Comparison of ENCODE assay signal across 17 cellular contexts in genomic region chr6:12578097-12578496, GRCh38.
DNase-seq lines count a peak whose midpoint lies in the region; TF ChIP-seq lines count a peak whose summit lies in the region.
"Had no signal": no experiment of that assay in that cellular context is flagged by ENCODE, and none has a peak within 500 bp of the region (broad histone marks: within the 10 kb centered on the region; RNA-seq: fewer than 3 reads in every experiment).

No MANE protein-coding gene starts in this region.

- H3K79me2 ChIP-seq in fibroblast of lung (ENCODE audit: control insufficient read depth, insufficient read depth, low read length) = no peaks in the 10 kb centered on the region

- no peaks in the 10 kb centered on the region for H3K36me3 ChIP-seq in fibroblast of lung (ENCODE audit: control insufficient read depth, insufficient read depth, low read length)

- no peaks in the 10 kb centered on the region for H3K27me3 Mint-ChIP-seq in HFFc6 (ENCODE audit: insufficient read depth)
- no peaks in the 10 kb centered on the region for H3K27me3 Mint-ChIP-seq in osteocyte (ENCODE audit: unreplicated experiment)

- H3K27me3 ChIP-seq in fibroblast of lung (ENCODE audit: control insufficient read depth, insufficient read depth, low read length) = no peaks in the 10 kb centered on the region

- H3K9me3 Mint-ChIP-seq in HFFc6 (no peaks in the 10 kb centered on the region), osteocyte (ENCODE audit: unreplicated experiment) (no peaks in the 10 kb centered on the region)
- H3K9me3 Mint-ChIP-seq: CD4-positive, alpha-beta T cell had no signal

- TF ChIP-seq CTCF in HFFc6 (IDR thresholded peaks at IDR 0.05) = no peak
- no peak for TF ChIP-seq CTCF in fibroblast of lung (conservative IDR thresholded peaks at IDR 0.05 in 1 of 2, IDR thresholded peaks at IDR 0.05 in 1 of 2; ENCODE audit: low read depth in 1 of 2, low read length in 2 of 2)
- TF ChIP-seq CTCF in osteocyte (IDR thresholded peaks at IDR 0.05) = no peak
- no peak for TF ChIP-seq CTCF in GM10248 (IDR thresholded peaks at IDR 0.05; ENCODE audit: control extremely low read depth, extremely low read depth, low read depth, missing control alignments)

- H3K4me1 Mint-ChIP-seq in HFFc6 (ENCODE audit: low read depth) (peaks cover 66% of the 10 kb centered on the region), osteocyte (ENCODE audit: unreplicated experiment) (peaks cover 48% of the 10 kb centered on the region)

- peaks cover 13% of the 10 kb centered on the region for H3K4me1 ChIP-seq in fibroblast of lung (ENCODE audit: control insufficient read depth, extremely low read depth, insufficient read depth, low read length)

- POLR2A ChIA-PET in GM10248 (lab: Yijun Ruan, JAX) = no interaction called here

- no peak for DNase-seq in HFFc6
- DNase-seq in amniotic epithelial cell (ENCODE audit: low read depth) = peak; percentile 43
- DNase-seq in fibroblast of lung (ENCODE audit: low read depth in 2 of 2) = no peak
- no peak for DNase-seq in osteocyte (ENCODE audit: extremely low spot score, unreplicated experiment)
- DNase-seq in GM10248 (ENCODE audit: extremely low spot score) = no peak
- no peak for DNase-seq in NCI-H1105 treated with DMSO at 0.1 percent for 48 hours (lab: John Stamatoyannopoulos, UW)
- DNase-seq in DMS79 treated with DMSO at 0.1 percent for 48 hours (lab: John Stamatoyannopoulos, UW) = no peak
- no peak for DNase-seq in activated CD4-positive, CD25-positive, alpha-beta regulatory T cell (lab: John Stamatoyannopoulos, UW)
- DNase-seq: ACHN; Calu3; CD4-positive, alpha-beta T cell; GF-D8; GOT3; NCI-H146; NCI-H2081 treated with DMSO at 0.1 percent for 48 hours; NCI-H69; SHP77 treated with DMSO at 0.1 percent for 48 hours had no signal

- no peaks in the 10 kb centered on the region for H4K20me1 ChIP-seq in fibroblast of lung (ENCODE audit: control insufficient read depth, extremely low read depth, insufficient read depth, low read length)

- peak overlapping the region; percentile 6 for H3K27ac ChIP-seq in fibroblast of lung (ENCODE audit: insufficient read depth, low read length)

- H3K36me3 Mint-ChIP-seq in HFFc6 (ENCODE audit: low read depth) (peaks cover 4% of the 10 kb centered on the region; the same call in 1 of the 2 replicates), osteocyte (ENCODE audit: unreplicated experiment) (no peaks in the 10 kb centered on the region)

- no peak overlapping the region for H2AFZ ChIP-seq in fibroblast of lung (ENCODE audit: low read length)

- H3K4me2 ChIP-seq in fibroblast of lung (ENCODE audit: extremely low read depth, insufficient read depth, low read length) = no peak overlapping the region

- no peak overlapping the region for H3K9ac ChIP-seq in fibroblast of lung (ENCODE audit: insufficient read depth, low read length)

- no peak overlapping the region for H3K4me3 ChIP-seq in fibroblast of lung (replicated peaks in 1 of 4; ENCODE audit: control extremely low read depth in 1 of 4, insufficient read depth in 1 of 4, low read depth in 3 of 4, low read length in 4 of 4)

- H3K27ac Mint-ChIP-seq in HFFc6 (peak overlapping the region; percentile 80), osteocyte (ENCODE audit: unreplicated experiment) (peak overlapping the region; percentile 89)
- H3K27ac Mint-ChIP-seq: CD4-positive, alpha-beta T cell had no signal

- CTCF ChIA-PET in GM10248 (lab: Yijun Ruan, JAX) = no interaction called here

- no peaks in the 10 kb centered on the region for H3K9me3 ChIP-seq in fibroblast of lung (ENCODE audit: control insufficient read depth, insufficient read depth, low read depth, low read length)

- H3K4me3 Mint-ChIP-seq in HFFc6 = no peak overlapping the region
- H3K4me3 Mint-ChIP-seq in osteocyte (ENCODE audit: unreplicated experiment) = no peak overlapping the region
- H3K4me3 Mint-ChIP-seq: CD4-positive, alpha-beta T cell had no signal
